ENCODE assay signal across 1 cellular context in genomic region chr3:120089089-120089488, GRCh38.
TF ChIP-seq lines count a peak whose summit lies in the region.

No MANE protein-coding gene starts in this region.

TF ChIP-seq in HEK293T, 16 proteins besides CTCF, POLR2A, EP300 and RAD21:
- TF ChIP-seq ZNF384 (IDR thresholded peaks at IDR 0.05) (no peak), BHLHE40 (IDR thresholded peaks at IDR 0.05; ENCODE audit: borderline replicate concordance) (no peak), PKNOX1 (IDR thresholded peaks at IDR 0.05) (no peak), L3MBTL2 (conservative IDR thresholded peaks at IDR 0.05) (no peak), ELF4 (IDR thresholded peaks at IDR 0.05) (no peak), ARNT (IDR thresholded peaks at IDR 0.05) (no peak), HDGF (IDR thresholded peaks at IDR 0.05; ENCODE audit: borderline replicate concordance) (no peak), SUZ12 (IDR thresholded peaks at IDR 0.05) (no peak), SP1 (IDR thresholded peaks at IDR 0.05) (no peak), FOXM1 (IDR thresholded peaks at IDR 0.05; ENCODE audit: borderline replicate concordance) (no peak), CTBP1 (IDR thresholded peaks at IDR 0.05; ENCODE audit: borderline replicate concordance) (no peak), FOXK2 (IDR thresholded peaks at IDR 0.05) (no peak), LEF1 (IDR thresholded peaks at IDR 0.05; ENCODE audit: borderline replicate concordance) (no peak), TARDBP (IDR thresholded peaks at IDR 0.05) (no peak), FOXA1 (IDR thresholded peaks at IDR 0.05) (no peak)
